Comparison of ENCODE assay signal across 18 cellular contexts in the genomic region with DNA sequence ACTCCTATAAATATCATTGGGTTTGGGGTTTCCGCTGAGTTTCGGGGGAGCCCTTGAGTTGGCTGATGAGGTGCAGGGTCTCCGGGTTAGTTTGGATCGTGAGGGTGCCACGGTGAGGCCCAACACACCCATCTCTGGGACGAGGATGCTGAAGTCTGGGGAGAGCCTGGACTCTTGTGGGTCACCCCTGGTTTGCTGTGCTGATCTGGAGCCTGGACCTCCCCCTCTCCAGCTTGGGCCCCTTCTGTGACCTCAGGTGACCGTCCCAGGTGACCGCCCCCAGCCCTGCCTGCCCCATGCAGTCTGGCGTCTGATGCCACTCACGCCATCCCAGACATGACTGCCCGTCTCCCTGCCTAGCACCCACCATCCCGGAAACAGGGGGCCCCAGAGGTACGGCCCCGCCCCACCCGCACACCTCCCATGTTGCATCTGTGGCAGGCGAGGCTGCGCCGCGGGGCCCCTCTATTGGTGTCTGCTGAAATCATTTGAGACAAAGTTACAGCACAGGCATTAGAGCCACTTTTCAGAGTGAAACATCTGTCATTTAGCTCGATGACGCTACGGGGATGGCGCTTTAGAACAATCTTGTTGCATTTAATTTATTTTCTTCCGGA. TPM values are rescaled to one million over a fixed set of nuclear protein-coding genes. Genes with fewer than 3 reads are reported as not detected.
"Had no signal": no experiment of that assay in that cellular context is flagged by ENCODE, and none has a peak within 500 bp of the region (broad histone marks: within the 10 kb centered on the region; RNA-seq: fewer than 3 reads in every experiment).

No MANE protein-coding gene starts in this region.

- ATAC-seq: activated CD8-positive, alpha-beta memory T cell treated with anti-CD3 and anti-CD28 coated beads, Interleukin-2, amount 10 ng/mL, durations not matched to agents 7 days and 5 days; effector memory CD8-positive, alpha-beta T cell; natural killer cell treated with Interleukin-12 subunit alpha and Interleukin-12 subunit beta and Interleukin-15 and Interleukin-18, amount 100 ng/mL, for 72 hours; stimulated activated effector memory CD8-positive, alpha-beta T cell treated with anti-CD3 and anti-CD28 coated beads, Interleukin-12 subunit alpha, Interleukin-12 subunit beta, amount 100 ng/mL, for 72 hours had no signal

- H3K36me3 ChIP-seq: esophagus squamous epithelium, sigmoid colon had no signal

- H3K79me2 ChIP-seq: hepatocyte had no signal

- H3K9me3 ChIP-seq: esophagus squamous epithelium, sigmoid colon had no signal

- H3K4me3 ChIP-seq: esophagus squamous epithelium, hepatocyte, sigmoid colon had no signal

- H3K27ac ChIP-seq: esophagus squamous epithelium, hepatocyte, sigmoid colon had no signal

- H3K4me2 ChIP-seq: hepatocyte had no signal

- H2AFZ ChIP-seq: hepatocyte had no signal

- DNase-seq: activated B cell treated with CpG ODN at 0.5 μM for 24 hours; activated CD4-positive, alpha-beta memory T cell treated with anti-CD3 and anti-CD28 coated beads for 36 hours; activated CD4-positive, alpha-beta T cell treated with anti-CD3 and anti-CD28 coated beads for 4 hours; activated CD8-positive, alpha-beta memory T cell treated with anti-CD3 and anti-CD28 coated beads, Interleukin-2, amount 10 ng/mL, durations not matched to agents 7 days and 5 days; effector memory CD8-positive, alpha-beta T cell; esophagus squamous epithelium; left colon; nucleus accumbens; sigmoid colon; stimulated activated CD4-positive, alpha-beta T cell treated with anti-CD3 and anti-CD28 coated beads, Interleukin-4, amount 100 ng/mL, for 24 hours had no signal

- FAIRE-seq: TTC549 had no signal

RNA-seq across cellular contexts. Expression of a gene that starts 21.0 kb away (rescaled TPM):
- total RNA-seq: activated B cell treated with CpG ODN at 0.5 μM for 24 hours; activated CD4-positive, alpha-beta memory T cell treated with anti-CD3 and anti-CD28 coated beads for 36 hours; activated CD8-positive, alpha-beta memory T cell treated with anti-CD3 and anti-CD28 coated beads, Interleukin-2, amount 10 ng/mL, durations not matched to agents 7 days and 5 days; dermis microvascular lymphatic vessel endothelial cell; esophagus squamous epithelium; hepatocyte; left colon; lung microvascular endothelial cell; mesothelial cell of epicardium; natural killer cell treated with Interleukin-12 subunit alpha and Interleukin-12 subunit beta and Interleukin-15 and Interleukin-18, amount 100 ng/mL, for 72 hours; sigmoid colon; urinary bladder had no signal
- polyA plus RNA-seq: hepatocyte, sigmoid colon, urinary bladder had no signal
